ENCODE assay signal across 9 cellular contexts in the genomic region with DNA sequence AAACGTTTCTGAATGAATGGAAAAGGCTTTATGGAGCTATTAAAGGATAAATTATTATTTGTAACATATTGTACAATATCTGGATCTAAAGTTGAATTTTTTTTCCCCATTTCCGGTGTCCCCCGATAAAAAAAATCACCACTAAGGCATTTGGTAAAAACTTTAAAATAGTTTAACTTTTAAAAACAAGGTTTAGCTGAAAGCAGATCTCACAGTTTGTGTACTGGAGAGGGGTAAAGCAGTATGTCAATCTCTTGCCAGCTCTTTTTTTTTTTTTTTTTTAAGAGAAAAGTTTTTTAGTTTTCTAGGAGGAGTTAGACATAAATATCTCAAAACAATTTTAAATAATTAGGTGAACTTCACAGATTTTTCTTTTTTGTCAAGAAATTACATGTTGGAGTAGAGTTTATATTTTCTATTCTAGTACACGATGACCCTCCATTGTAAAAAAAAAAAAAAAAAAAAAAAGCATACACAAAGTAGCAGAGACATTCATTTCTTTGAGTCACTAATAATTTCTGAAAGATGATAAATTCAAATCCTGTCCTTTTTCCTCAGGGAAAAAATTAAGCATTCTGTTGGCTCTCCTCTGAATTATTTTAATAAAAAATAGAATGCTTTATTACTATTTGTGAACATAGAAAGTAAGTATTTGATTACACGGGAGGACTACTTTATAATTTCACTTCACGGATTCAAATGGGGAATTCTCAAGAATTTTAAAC. TPM values are rescaled to one million over a fixed set of nuclear protein-coding genes. Genes with fewer than 3 reads are reported as not detected.
DNase-seq lines count a peak whose midpoint lies in the region; ATAC-seq and TF ChIP-seq lines count a peak whose summit lies in the region.
"Had no signal": no experiment of that assay in that cellular context is flagged by ENCODE, and none has a peak within 500 bp of the region (broad histone marks: within the 10 kb centered on the region; RNA-seq: fewer than 3 reads in every experiment).

No MANE protein-coding gene starts in this region.

- no peak overlapping the region for H3K18ac ChIP-seq in H9 (ENCODE audit: insufficient read length, low read depth, low read length)

- H3K4me1 ChIP-seq in H9 (ENCODE audit: insufficient read depth, low read length) (no peaks in the 10 kb centered on the region), skeletal muscle tissue (ENCODE audit: control insufficient read depth in 3 of 3, insufficient read depth in 3 of 3, low read length in 3 of 3) (peaks cover 9 to 11% (median 9%) of the 10 kb centered on the region in 3 donors)

- H3K4me3 ChIP-seq in fibroblast of pulmonary artery (replicated peaks; ENCODE audit: low read depth, low read length) (peak overlapping the region; percentile 58), skeletal muscle tissue (ENCODE audit: low read length in 3 of 3) (peak overlapping the region; percentile 87 to 95 (median 95))

- no peak overlapping the region for H4K91ac ChIP-seq in H9 (ENCODE audit: insufficient read length, low read depth, low read length)

- TF ChIP-seq CTCF in H9 (conservative IDR thresholded peaks at IDR 0.05), result no peak
- TF ChIP-seq CTCF in fibroblast of pulmonary artery (IDR thresholded peaks at IDR 0.05; ENCODE audit: low read length, missing control alignments), result no peak

- H2BK120ac ChIP-seq in H9 (ENCODE audit: low read depth, low read length, poor library complexity, severe bottlenecking), result no peak overlapping the region

- no peak overlapping the region for H2BK5ac ChIP-seq in H9 (ENCODE audit: insufficient read length, low read length)

- no peaks in the 10 kb centered on the region for H3K27me3 ChIP-seq in H9 (ENCODE audit: insufficient read depth, low read length)
- no peaks in the 10 kb centered on the region for H3K27me3 ChIP-seq in skeletal muscle tissue (ENCODE audit: control insufficient read depth in 3 of 3, insufficient read depth in 3 of 3, low read length in 3 of 3)

- peak overlapping the region; percentile 95 to 96 for H3K4me3 Mint-ChIP-seq in H9
- peak overlapping the region; percentile 98 for H3K4me3 Mint-ChIP-seq in T-helper 17 cell

- H3K79me2 ChIP-seq in H9 (ENCODE audit: insufficient read depth, low read length), result peaks cover 3% of the 10 kb centered on the region; the same call in 1 of the 2 replicates

- H2AFZ ChIP-seq in H9 (ENCODE audit: low read length), result no peak overlapping the region

- H3K9me3 Mint-ChIP-seq in H9, result peaks cover 0 to 3% of the 10 kb centered on the region in 2 experiments; a peak in 2 of 5 replicates

- H3K9ac ChIP-seq in H9 (ENCODE audit: extremely low read depth, insufficient read length, low read length), result no peak overlapping the region
- H3K9ac ChIP-seq in skeletal muscle tissue (ENCODE audit: low read depth in 1 of 3, low read length in 3 of 3), result peak overlapping the region; percentile 94 to 99 (median 98)

- H3K23me2 ChIP-seq in H9 (ENCODE audit: insufficient read length, low read depth, low read length, poor library complexity, severe bottlenecking), result peaks cover 5% of the 10 kb centered on the region

- H2BK15ac ChIP-seq in H9 (ENCODE audit: low read depth, low read length), result no peak overlapping the region

- H2AK5ac ChIP-seq in H9 (ENCODE audit: insufficient read length, low read length), result no peak overlapping the region

- WGBS in H9 (ENCODE audit: extremely low coverage, insufficient read length, low lambda C conversion rate), result no CpG with 5 or more reads among the region's 6 CpGs

- H4K20me1 ChIP-seq in H9 (ENCODE audit: control insufficient read depth, insufficient read depth, insufficient read length), result no peaks in the 10 kb centered on the region

- DNase-seq in H9 (no peak), T-helper 17 cell (no peak), fibroblast of pulmonary artery (ENCODE audit: low read depth) (no peak), T1000 (lab: John Stamatoyannopoulos, UW) (no peak), NCI-H446 treated with DMSO at 0.1 percent for 48 hours (lab: John Stamatoyannopoulos, UW) (no peak)
- DNase-seq: activated CD4-positive, alpha-beta T cell treated with anti-CD3 and anti-CD28 coated beads for 48 hours had no signal

- H3K27me3 Mint-ChIP-seq in H9 (ENCODE audit: low read depth) (no peaks in the 10 kb centered on the region; the same call in 1 of the 2 replicates), T-helper 17 cell (peaks cover 12% of the 10 kb centered on the region)

- no peak overlapping the region for H4K5ac ChIP-seq in H9 (ENCODE audit: insufficient read length, low read depth, low read length)

- H3T11ph ChIP-seq in H9 (ENCODE audit: low read length), result no peak overlapping the region

- H3K9me3 ChIP-seq in H9 (ENCODE audit: control insufficient read depth, low read depth, low read length) (no peaks in the 10 kb centered on the region), T-helper 17 cell (ENCODE audit: control insufficient read depth, low read length, poor library complexity, severe bottlenecking) (no peaks in the 10 kb centered on the region), skeletal muscle tissue (ENCODE audit: control insufficient read depth in 3 of 3, low read length in 3 of 3) (no peaks in the 10 kb centered on the region)

- no peak for ATAC-seq in T-helper 17 cell
- no peak for ATAC-seq in HG02588 (IDR thresholded peaks at IDR 0.05; ENCODE audit: unreplicated experiment)
- no peak for ATAC-seq in GM19455 (IDR thresholded peaks at IDR 0.05; ENCODE audit: unreplicated experiment)

- no peak overlapping the region for H3K23ac ChIP-seq in H9 (ENCODE audit: insufficient read length, low read depth, low read length)

- H3K36me3 Mint-ChIP-seq in H9 (ENCODE audit: insufficient read depth in 1 of 3, low read depth in 3 of 3), result peaks cover 0 to 5% (median 4%) of the 10 kb centered on the region in 3 experiments; a peak in 2 of 7 replicates
- H3K36me3 Mint-ChIP-seq in T-helper 17 cell (ENCODE audit: low read depth), result peaks cover 7% of the 10 kb centered on the region

- H3K4me2 ChIP-seq in H9 (ENCODE audit: insufficient read depth, insufficient read length, low read length), result no peak overlapping the region

- H3K27ac ChIP-seq in H9 (ENCODE audit: insufficient read length, low read depth, low read length), result no peak overlapping the region
- H3K27ac ChIP-seq in skeletal muscle tissue (ENCODE audit: low read depth, low read length), result peak overlapping the region; percentile 97

- H3K4ac ChIP-seq in H9 (ENCODE audit: low read depth, low read length), result no peak overlapping the region

- no peak overlapping the region for H2BK20ac ChIP-seq in H9 (ENCODE audit: low read depth, low read length, poor library complexity, severe bottlenecking)

- no peak overlapping the region for H4K8ac ChIP-seq in H9 (replicated peaks; ENCODE audit: insufficient read length, low read depth, low read length)

- H3K36me3 ChIP-seq in skeletal muscle tissue (ENCODE audit: control insufficient read depth in 3 of 3, insufficient read depth in 3 of 3, low read length in 3 of 3), result no peaks in the 10 kb centered on the region

- no peaks in the 10 kb centered on the region for H3K79me1 ChIP-seq in H9 (ENCODE audit: insufficient read depth, low read depth, low read length, poor library complexity, severe bottlenecking)

- H2BK12ac ChIP-seq in H9 (ENCODE audit: insufficient read length, low read depth, low read length), result no peak overlapping the region

- H3K27ac Mint-ChIP-seq in H9 (peak overlapping the region; percentile 99 to 100 (median 100); a peak in 6 of 7 replicates), T-helper 17 cell (peak overlapping the region; percentile 99)

- H3K4me1 Mint-ChIP-seq in H9, result peaks cover 24 to 27% of the 10 kb centered on the region in 2 experiments
- H3K4me1 Mint-ChIP-seq in T-helper 17 cell, result peaks cover 27% of the 10 kb centered on the region

- H3K14ac ChIP-seq in H9 (ENCODE audit: insufficient read depth, low read length), result no peak overlapping the region

- no peak overlapping the region for H3K56ac ChIP-seq in H9 (ENCODE audit: insufficient read length, low read depth, low read length)

RNA-seq across cellular contexts. Expression of a gene that starts 1.9 kb away (rescaled TPM):
- total RNA-seq in H9 (2021) (27.6 TPM in 2 replicates), T-helper 17 cell (100 to 1,000 TPM; 250 to 252 TPM), skeletal muscle tissue (92.9 TPM)
